ENCODE assay signal across 11 cellular contexts in the genomic region with DNA sequence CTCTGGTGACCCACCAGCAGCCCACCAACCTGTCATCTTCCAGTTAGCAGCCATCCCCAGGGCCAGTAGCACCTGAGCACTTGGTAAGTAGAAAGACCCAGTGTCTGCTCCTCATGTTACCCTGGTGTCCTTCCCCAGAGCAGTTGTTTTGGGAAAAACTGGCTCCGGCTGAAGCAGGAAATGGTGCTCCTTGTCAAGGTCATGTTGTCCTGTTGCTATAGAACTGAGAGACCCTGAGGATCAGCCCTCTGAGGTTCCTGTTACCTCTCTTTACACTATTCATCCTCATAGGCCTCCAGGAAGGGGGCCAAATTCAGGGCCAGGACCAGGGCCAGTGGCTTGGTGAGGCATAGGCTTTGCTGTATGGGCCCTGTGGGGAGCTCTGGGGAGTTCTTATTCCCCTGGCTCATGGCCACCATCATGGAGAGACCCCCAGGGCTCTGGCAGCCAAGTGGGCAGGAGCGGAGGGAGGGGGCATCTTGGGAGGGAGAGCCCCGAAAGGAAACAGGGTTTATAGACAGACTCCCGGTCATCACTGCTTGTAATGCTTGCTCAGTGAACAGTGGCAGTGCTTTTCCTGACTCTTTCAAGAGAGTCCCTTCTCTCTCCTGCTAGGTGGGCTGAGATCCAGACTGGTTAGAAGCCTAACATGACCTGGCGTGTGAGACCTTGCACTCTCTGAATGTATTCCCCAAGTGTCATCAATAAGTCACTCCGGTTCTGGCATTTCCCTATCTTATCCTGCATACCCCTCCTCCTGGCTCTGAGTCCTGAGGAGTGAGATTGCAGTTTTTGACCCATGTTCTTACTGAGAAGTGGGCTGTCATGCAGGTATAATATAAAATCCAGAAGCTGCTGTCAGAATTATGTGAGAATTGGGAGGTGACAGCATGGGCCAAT. TPM values are rescaled to one million over a fixed set of nuclear protein-coding genes. Genes with fewer than 3 reads are reported as not detected.
A peak's percentile ranks its signal among the peaks of the same experiment; 100 is the strongest.
DNase-seq lines count a peak whose midpoint lies in the region; ATAC-seq and TF ChIP-seq lines count a peak whose summit lies in the region.
"Had no signal": no experiment of that assay in that cellular context is flagged by ENCODE, and none has a peak within 500 bp of the region (broad histone marks: within the 10 kb centered on the region; RNA-seq: fewer than 3 reads in every experiment).

No MANE protein-coding gene starts in this region.

- no peaks in the 10 kb centered on the region for H3K36me3 ChIP-seq in transverse colon

- no peak for TF ChIP-seq EP300 in transverse colon (IDR thresholded peaks at IDR 0.05; ENCODE audit: low read depth)

- peak overlapping the region in 1 of 4 donors; percentile 23 for H3K4me3 ChIP-seq in transverse colon

- peaks cover 45% of the 10 kb centered on the region for H3K4me1 Mint-ChIP-seq in activated naive CD4-positive, alpha-beta T cell treated with anti-CD3 and anti-CD28 coated beads, Interleukin-2, amount 10 ng/mL, durations not matched to agents 7 days and 5 days
- H3K4me1 Mint-ChIP-seq in activated CD8-positive, alpha-beta T cell treated with anti-CD3 and anti-CD28 coated beads for 36 hours (ENCODE audit: low read depth): peaks cover 42% of the 10 kb centered on the region

- H3K9me3 Mint-ChIP-seq in activated naive CD4-positive, alpha-beta T cell treated with anti-CD3 and anti-CD28 coated beads, Interleukin-2, amount 10 ng/mL, durations not matched to agents 7 days and 5 days: no peaks in the 10 kb centered on the region
- H3K9me3 Mint-ChIP-seq in activated CD8-positive, alpha-beta T cell treated with anti-CD3 and anti-CD28 coated beads for 36 hours: no peaks in the 10 kb centered on the region
- H3K9me3 Mint-ChIP-seq: brain had no signal

- TF ChIP-seq CTCF in activated CD8-positive, alpha-beta T cell treated with anti-CD3 and anti-CD28 coated beads for 36 hours (IDR thresholded peaks at IDR 0.05): no peak
- TF ChIP-seq CTCF in transverse colon (IDR thresholded peaks at IDR 0.05): no peak

- DNase-seq in activated naive CD4-positive, alpha-beta T cell treated with anti-CD3 and anti-CD28 coated beads, Interleukin-2, amount 10 ng/mL, durations not matched to agents 7 days and 5 days: no peak
- DNase-seq in activated naive CD4-positive, alpha-beta T cell treated with Interleukin-2 at 50 U/mL for 16 hours: no peak
- no peak for DNase-seq in activated CD8-positive, alpha-beta T cell treated with anti-CD3 and anti-CD28 coated beads for 36 hours
- DNase-seq in left lobe of liver (ENCODE audit: low spot score) (no peak), transverse colon (no peak), germinal center (ENCODE audit: low spot score) (no peak), NCI-H1105 treated with DMSO at 0.1 percent for 48 hours (lab: John Stamatoyannopoulos, UW) (no peak)
- DNase-seq: activated CD8-positive, alpha-beta memory T cell treated with anti-CD3 and anti-CD28 coated beads for 24 hours; H7 had no signal

- peaks cover 9 to 56% (median 34%) of the 10 kb centered on the region in 4 donors for H3K4me1 ChIP-seq in transverse colon

- in situ Hi-C loops in transverse colon (cut with MboI; ENCODE audit: low pct_ligation_motif_present in 1 of 4, low pct_unique_long_range_greater_than_20kb in 1 of 4, low sequenced_read_pairs in 3 of 4): no loop called here

- 85 to 93% methylated on average over 2 to 6 of the region's 6 CpGs for WGBS in transverse colon (ENCODE audit: low coverage in 1 of 2), 2 donors

- no peaks in the 10 kb centered on the region for H3K27me3 ChIP-seq in transverse colon

- no peak for ATAC-seq in activated CD8-positive, alpha-beta T cell treated with anti-CD3 and anti-CD28 coated beads for 36 hours
- ATAC-seq in left lobe of liver (peak; percentile 19), GM19035 (IDR thresholded peaks at IDR 0.05; ENCODE audit: unreplicated experiment) (no peak)

- H3K36me3 Mint-ChIP-seq in activated naive CD4-positive, alpha-beta T cell treated with anti-CD3 and anti-CD28 coated beads, Interleukin-2, amount 10 ng/mL, durations not matched to agents 7 days and 5 days: peaks cover 9% of the 10 kb centered on the region
- H3K36me3 Mint-ChIP-seq in activated CD8-positive, alpha-beta T cell treated with anti-CD3 and anti-CD28 coated beads for 36 hours (ENCODE audit: low read depth): peaks cover 1% of the 10 kb centered on the region
- H3K36me3 Mint-ChIP-seq: brain had no signal

- peak overlapping the region; percentile 89 for H3K27ac Mint-ChIP-seq in activated naive CD4-positive, alpha-beta T cell treated with anti-CD3 and anti-CD28 coated beads, Interleukin-2, amount 10 ng/mL, durations not matched to agents 7 days and 5 days
- H3K27ac Mint-ChIP-seq in activated CD8-positive, alpha-beta T cell treated with anti-CD3 and anti-CD28 coated beads for 36 hours: peak overlapping the region; percentile 89
- H3K27ac Mint-ChIP-seq: brain had no signal

- H3K9me3 ChIP-seq in transverse colon: no peaks in the 10 kb centered on the region

- no peaks in the 10 kb centered on the region for H3K27me3 Mint-ChIP-seq in activated naive CD4-positive, alpha-beta T cell treated with anti-CD3 and anti-CD28 coated beads, Interleukin-2, amount 10 ng/mL, durations not matched to agents 7 days and 5 days
- H3K27me3 Mint-ChIP-seq in activated CD8-positive, alpha-beta T cell treated with anti-CD3 and anti-CD28 coated beads for 36 hours: no peaks in the 10 kb centered on the region

- POLR2A ChIA-PET in activated CD8-positive, alpha-beta T cell treated with anti-CD3 and anti-CD28 coated beads for 36 hours (lab: Charles Lee): interaction anchor here (0.6 to 1.0 kb wide), 2 partner anchors 51 to 66 kb away, joined by 3 read pairs; a partner anchor contains a TSS

- TF ChIP-seq POLR2A in transverse colon (IDR thresholded peaks at IDR 0.05): no peak

- CTCF ChIA-PET in activated naive CD4-positive, alpha-beta T cell treated with anti-CD3 and anti-CD28 coated beads, Interleukin-2, amount 10 ng/mL, durations not matched to agents 7 days and 5 days (lab: Charles Lee): interaction anchor here (1.0 to 1.2 kb wide), 3 partner anchors 11 to 56 kb away, joined by 3 to 4 read pairs (median 3); no protein-coding TSS in a partner anchor
- CTCF ChIA-PET in activated CD8-positive, alpha-beta T cell treated with anti-CD3 and anti-CD28 coated beads for 36 hours (lab: Charles Lee): interaction anchor here (1.0 to 3.7 kb wide), 2 partner anchors 16 to 57 kb away, joined by 5 to 15 read pairs; no protein-coding TSS in a partner anchor

- no peak overlapping the region for H3K4me3 Mint-ChIP-seq in activated naive CD4-positive, alpha-beta T cell treated with anti-CD3 and anti-CD28 coated beads, Interleukin-2, amount 10 ng/mL, durations not matched to agents 7 days and 5 days
- no peak overlapping the region for H3K4me3 Mint-ChIP-seq in activated CD8-positive, alpha-beta T cell treated with anti-CD3 and anti-CD28 coated beads for 36 hours
- H3K4me3 Mint-ChIP-seq: brain had no signal

- intact Hi-C loops in activated CD8-positive, alpha-beta T cell treated with anti-CD3 and anti-CD28 coated beads for 36 hours (cut with micrococcal nuclease): no loop called here
- intact Hi-C loops in transverse colon (cut with DNase I; ENCODE audit: low total_unique reads): no loop called here

- H3K27ac ChIP-seq in transverse colon: peak overlapping the region; percentile 73 to 84 (median 74)

RNA-seq across cellular contexts. Expression of a gene that starts 50.7 kb away (rescaled TPM):
- 10 to 100 TPM; 26.6 to 26.7 TPM for total RNA-seq in activated CD8-positive, alpha-beta T cell treated with anti-CD3 and anti-CD28 coated beads for 36 hours
- total RNA-seq in left lobe of liver (10.8 TPM), transverse colon (100 to 1,000 TPM in 1 of 4 donors, 10 to 100 TPM in 3; 19.8 to 110 (median 29.3) TPM)

RNA-seq across cellular contexts. Expression of a gene that starts 59.1 kb away (rescaled TPM):
- 10 to 100 TPM; 18.8 to 19.4 TPM for total RNA-seq in activated CD8-positive, alpha-beta T cell treated with anti-CD3 and anti-CD28 coated beads for 36 hours
- total RNA-seq in left lobe of liver (1.1 TPM), transverse colon (10 to 100 TPM in 1 of 4 donors, 1 to 10 TPM in 2, under 1 TPM in 1; 0.75 to 30.8 (median 3.8) TPM)
